27 cellular contexts compared by ENCODE assay signal in the genomic region with DNA sequence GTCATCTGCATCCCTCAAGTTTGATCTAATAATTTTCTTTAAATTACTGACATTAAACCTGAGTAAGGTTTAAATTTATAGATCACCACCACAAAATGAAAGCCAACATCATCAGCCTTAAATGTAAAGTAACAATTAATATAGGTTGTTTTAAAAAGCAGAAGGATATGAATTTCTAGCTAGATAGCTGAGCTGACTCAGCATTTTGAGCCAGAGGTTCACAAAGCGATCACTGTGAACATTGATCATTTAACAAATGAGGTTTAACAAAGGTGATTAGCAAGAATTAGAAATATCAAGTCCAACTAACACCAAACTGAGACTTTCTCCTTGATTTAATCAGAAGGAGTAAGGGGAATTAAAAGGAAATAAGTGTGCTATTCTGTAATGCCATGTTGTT. TPM values are rescaled to one million over a fixed set of nuclear protein-coding genes. Genes with fewer than 3 reads are reported as not detected.
DNase-seq lines count a peak whose midpoint lies in the region; ATAC-seq, FAIRE-seq and TF ChIP-seq lines count a peak whose summit lies in the region.
"Had no signal": no experiment of that assay in that cellular context is flagged by ENCODE, and none has a peak within 500 bp of the region (broad histone marks: within the 10 kb centered on the region; RNA-seq: fewer than 3 reads in every experiment).

No MANE protein-coding gene starts in this region.

- no peak overlapping the region for H2AFZ ChIP-seq in HepG2 (ENCODE audit: low read length)
- no peak overlapping the region for H2AFZ ChIP-seq in IMR-90 (replicated peaks; ENCODE audit: low read length, poor library complexity)
- no peak overlapping the region for H2AFZ ChIP-seq in H1 (ENCODE audit: low read length)

- no peak overlapping the region for H4K8ac ChIP-seq in IMR-90 (ENCODE audit: low read depth in 2 of 2, low read length in 2 of 2)
- H4K8ac ChIP-seq in H1 (ENCODE audit: extremely low read depth, insufficient read depth, low read length), result no peak overlapping the region

- H3K4me3 ChIP-seq in HepG2 (replicated peaks in 1 of 3; ENCODE audit: insufficient read depth in 1 of 3, low read depth in 2 of 3, low read length in 3 of 3), result no peak overlapping the region
- H3K4me3 ChIP-seq in right lobe of liver, result no peak overlapping the region
- H3K4me3 ChIP-seq in IMR-90 (ENCODE audit: insufficient read depth, low read depth, low read length), result no peak overlapping the region
- H3K4me3 ChIP-seq in H1 (ENCODE audit: extremely low read depth in 1 of 4, insufficient read depth in 2 of 4, low read depth in 3 of 4, low read length in 4 of 4), result no peak overlapping the region
- H3K4me3 ChIP-seq: BLaER1, GM12878 had no signal

- H3K23me2 ChIP-seq in H1 (ENCODE audit: low read depth, low read length), result peaks cover 3% of the 10 kb centered on the region; the same call in 1 of the 2 replicates

- TF ChIP-seq POLR2A in HepG2 (IDR thresholded peaks at IDR 0.05; ENCODE audit: insufficient read depth in 1 of 2, low read depth in 2 of 2, low read length in 2 of 2) (no peak), right lobe of liver (IDR thresholded peaks at IDR 0.05) (no peak), IMR-90 (IDR thresholded peaks at IDR 0.05; ENCODE audit: low read depth, low read length) (no peak), H1 (IDR thresholded peaks at IDR 0.05; ENCODE audit: control extremely low read depth in 1 of 2, low read depth in 2 of 2, low read length in 2 of 2) (no peak)

- no peak for TF ChIP-seq CTCF in HepG2 (CRISPR knock-in tag; IDR thresholded peaks at IDR 0.05)
- no peak for TF ChIP-seq CTCF in right lobe of liver (IDR thresholded peaks at IDR 0.05)
- no peak for TF ChIP-seq CTCF in IMR-90 (conservative IDR thresholded peaks at IDR 0.05; ENCODE audit: low read depth, low read length)
- TF ChIP-seq CTCF in H1 (IDR thresholded peaks at IDR 0.05; ENCODE audit: control extremely low read depth in 1 of 3, insufficient read depth in 1 of 3, low read depth in 1 of 3, low read length in 3 of 3), result no peak

- in situ Hi-C loops in HepG2 (cut with HindIII; ENCODE audit: extremely low pct_ligation_motif_present, low pct_unique_long_range_greater_than_20kb) (no loop called here), IMR-90 (cut with MboI; ENCODE audit: low sequenced_read_pairs) (no loop called here)

- no peak for FAIRE-seq in HepG2 (lab: Jason Lieb, UNC)
- FAIRE-seq in H1 (lab: Jason Lieb, UNC), result no peak
- FAIRE-seq: D721Med, GM12878, GM12892, GM18507, GM19239 had no signal

- H2AK5ac ChIP-seq in IMR-90 (ENCODE audit: low read depth, low read length), result no peak overlapping the region
- H2AK5ac ChIP-seq in H1 (ENCODE audit: low read depth, low read length), result no peak overlapping the region

- no peak overlapping the region for H4K91ac ChIP-seq in IMR-90 (ENCODE audit: insufficient read depth, low read depth, low read length)
- no peak overlapping the region for H4K91ac ChIP-seq in H1 (replicated peaks; ENCODE audit: insufficient read length, low read length)

- no peaks in the 10 kb centered on the region for H3K9me1 ChIP-seq in IMR-90 (ENCODE audit: insufficient read depth, low read length)

- WGBS in HepG2 (ENCODE audit: low lambda C conversion rate), result 0% methylated on average over 1 of the region's 1 CpG
- 30% methylated on average over 1 of the region's 1 CpG for WGBS in right lobe of liver (ENCODE audit: insufficient coverage, low coverage, low lambda C conversion rate, missing lambda C conversion rate)
- WGBS in IMR-90 (ENCODE audit: extremely low coverage in 2 of 2, insufficient read length in 1 of 2), 2 experiments, result no CpG with 5 or more reads among the region's 1 CpG
- 91% methylated on average over 1 of the region's 1 CpG; no CpG with 5 or more reads in 1 of the 2 experiments for WGBS in H1 (ENCODE audit: extremely low coverage in 1 of 2, insufficient coverage in 1 of 2, insufficient read length in 1 of 2, insufficient replicate concordance in 2 of 2, low coverage in 1 of 2, low lambda C conversion rate in 2 of 2, missing lambda C conversion rate in 1 of 2), 2 experiments

- H4K5ac ChIP-seq in IMR-90 (ENCODE audit: low read depth, low read length) (no peak overlapping the region), H1 (ENCODE audit: insufficient read length, low read depth, low read length) (no peak overlapping the region)

- no peak overlapping the region for H3K9ac ChIP-seq in HepG2 (ENCODE audit: insufficient read depth, low read depth, low read length)
- no peak overlapping the region for H3K9ac ChIP-seq in IMR-90 (ENCODE audit: low read depth, low read length)
- no peak overlapping the region for H3K9ac ChIP-seq in H1 (replicated peaks in 1 of 4; ENCODE audit: extremely low read depth in 1 of 4, low read depth in 3 of 4, low read length in 3 of 4)
- H3K9ac ChIP-seq: BLaER1 had no signal

- H3K79me2 ChIP-seq in HepG2 (ENCODE audit: insufficient read depth, low read length) (no peaks in the 10 kb centered on the region), H1 (ENCODE audit: control insufficient read depth in 1 of 2, insufficient read depth in 2 of 2, low read length in 2 of 2) (no peaks in the 10 kb centered on the region)

- H3K56ac ChIP-seq in IMR-90 (ENCODE audit: extremely low read depth, insufficient read depth, low read length) (no peak overlapping the region), H1 (replicated peaks; ENCODE audit: insufficient read length, low read depth, low read length) (no peak overlapping the region)

- dilution Hi-C loops in IMR-90 (cut with HindIII; ENCODE audit: low sequenced_read_pairs, unreplicated experiment), result no loop called here

- no peaks in the 10 kb centered on the region for H3K4me1 ChIP-seq in HepG2 (ENCODE audit: insufficient read depth, low read length)
- H3K4me1 ChIP-seq in right lobe of liver, result no peaks in the 10 kb centered on the region
- H3K4me1 ChIP-seq in IMR-90 (ENCODE audit: control insufficient read depth, insufficient read depth, low read length), result no peaks in the 10 kb centered on the region
- H3K4me1 ChIP-seq in H1 (replicated peaks in 1 of 4; ENCODE audit: control insufficient read depth in 3 of 4, insufficient read depth in 4 of 4, low read length in 3 of 4), result no peaks in the 10 kb centered on the region
- H3K4me1 ChIP-seq: Caco-2 had no signal

- POLR2A ChIA-PET in HepG2 (lab: Yijun Ruan, JAX), result no interaction called here
- POLR2A ChIA-PET in IMR-90 (lab: Charles Lee; ENCODE audit: unreplicated experiment), result no interaction called here
- POLR2A ChIA-PET in H1 (lab: Charles Lee; ENCODE audit: partially characterized antibody), result interaction anchor here (0.9 kb wide), 1 partner anchor 10 kb away, joined by 3 read pairs; no protein-coding TSS in a partner anchor

- ATAC-seq in HepG2 (no peak), right lobe of liver (no peak), IMR-90 (ENCODE audit: low read depth) (no peak), GM18519 (IDR thresholded peaks at IDR 0.05; ENCODE audit: low FRiP score, unreplicated experiment) (no peak)
- ATAC-seq: GM12878 had no signal

- H2AK9ac ChIP-seq in IMR-90 (replicated peaks; ENCODE audit: low read depth, low read length, poor library complexity), result no peak overlapping the region

- H3K27me3 ChIP-seq in HepG2 (ENCODE audit: control insufficient read depth in 1 of 2, insufficient read depth in 2 of 2, low read length in 2 of 2) (peaks cover 3 to 50% of the 10 kb centered on the region in 2 experiments; a peak in 4 of 5 replicates), right lobe of liver (no peaks in the 10 kb centered on the region), IMR-90 (ENCODE audit: control insufficient read depth, insufficient read depth, low read length) (no peaks in the 10 kb centered on the region), H1 (replicated peaks in 1 of 4; ENCODE audit: control insufficient read depth in 3 of 4, extremely low read depth in 1 of 4, insufficient read depth in 3 of 4, low read length in 3 of 4) (peaks cover 0 to 4% (median 0%) of the 10 kb centered on the region in 4 experiments; a peak in 1 of 7 replicates)
- H3K27me3 ChIP-seq: BE2C, BLaER1 had no signal

- no peak overlapping the region for H2BK5ac ChIP-seq in IMR-90 (ENCODE audit: low read depth, low read length, poor library complexity, severe bottlenecking)
- H2BK5ac ChIP-seq in H1 (ENCODE audit: low read depth, low read length), result no peak overlapping the region

- H3K4me2 ChIP-seq in HepG2 (ENCODE audit: low read depth, low read length) (no peak overlapping the region), IMR-90 (ENCODE audit: low read depth, low read length) (no peak overlapping the region), H1 (ENCODE audit: insufficient read depth in 1 of 2, low read depth in 2 of 2, low read length in 2 of 2) (no peak overlapping the region)
- H3K4me2 ChIP-seq: BLaER1 had no signal

- H3K9me3 ChIP-seq in HepG2 (ENCODE audit: low read length) (no peaks in the 10 kb centered on the region), right lobe of liver (no peaks in the 10 kb centered on the region), IMR-90 (ENCODE audit: control insufficient read depth, insufficient read depth, low read length) (peaks cover 44% of the 10 kb centered on the region), H1 (ENCODE audit: insufficient read depth in 2 of 2, low read depth in 1 of 2, low read length in 1 of 2) (no peaks in the 10 kb centered on the region; a peak in 1 of 4 replicates)
- H3K9me3 ChIP-seq: BE2C, Caco-2 had no signal

- no peak overlapping the region for H2BK12ac ChIP-seq in H1 (ENCODE audit: low read depth, low read length)

- no peak for DNase-seq in HepG2 (ENCODE audit: low spot score)
- no peak for DNase-seq in right lobe of liver
- DNase-seq in IMR-90, result no peak
- DNase-seq in H1 (ENCODE audit: low read depth in 1 of 2, low spot score in 2 of 2), result no peak
- DNase-seq in OCI-M1 (lab: John Stamatoyannopoulos, UW), result no peak
- DNase-seq in ureter (ENCODE audit: low spot score), result no peak
- DNase-seq: ACHN; BE2C; C1 segment of cervical spinal cord; Caco-2; Calu3; CD4-positive, alpha-beta memory T cell; CD4-positive, CD25-positive, alpha-beta regulatory T cell; CD8-positive, alpha-beta memory T cell; DMS79 treated with DMSO at 0.1 percent for 48 hours; GDM1 had no signal

- H3K79me1 ChIP-seq in IMR-90 (ENCODE audit: low read depth in 1 of 2, low read length in 2 of 2), result no peaks in the 10 kb centered on the region
- no peaks in the 10 kb centered on the region for H3K79me1 ChIP-seq in H1 (ENCODE audit: low read depth, low read length)

- no peaks in the 10 kb centered on the region for H3K36me3 ChIP-seq in HepG2 (replicated peaks in 1 of 2; ENCODE audit: control insufficient read depth in 1 of 2, insufficient read depth in 2 of 2, low read length in 2 of 2)
- H3K36me3 ChIP-seq in right lobe of liver, result no peaks in the 10 kb centered on the region
- no peaks in the 10 kb centered on the region for H3K36me3 ChIP-seq in IMR-90 (ENCODE audit: control insufficient read depth, insufficient read depth, low read length)
- no peaks in the 10 kb centered on the region for H3K36me3 ChIP-seq in H1 (ENCODE audit: control insufficient read depth in 2 of 4, insufficient read depth in 4 of 4, low read length in 3 of 4)
- H3K36me3 ChIP-seq: BLaER1 had no signal

- intact Hi-C loops in HepG2 (cut with micrococcal nuclease; ENCODE audit: unreplicated experiment) (no loop called here), right lobe of liver (cut with DNase I) (no loop called here), IMR-90 (cut with micrococcal nuclease) (no loop called here)

- H3K14ac ChIP-seq in IMR-90 (replicated peaks; ENCODE audit: low read depth, low read length) (no peak overlapping the region), H1 (ENCODE audit: insufficient read length) (no peak overlapping the region)

- TF ChIP-seq EP300 in HepG2 (IDR thresholded peaks at IDR 0.05; ENCODE audit: low read depth in 2 of 2, low read length in 2 of 2) (no peak), HepG2 (CRISPR knock-in tag; IDR thresholded peaks at IDR 0.05; ENCODE audit: borderline replicate concordance) (no peak), H1 (IDR thresholded peaks at IDR 0.05; ENCODE audit: borderline replicate concordance in 1 of 2, low read depth in 2 of 2, low read length in 2 of 2) (no peak)

- no peak overlapping the region for H2BK20ac ChIP-seq in IMR-90 (ENCODE audit: low read depth, low read length)
- H2BK20ac ChIP-seq in H1 (ENCODE audit: low read length), result no peak overlapping the region

- BruUV-seq in HepG2 (replicated peaks; lab: Mats Ljungman, UMichigan) (no TSS peak), IMR-90 (replicated peaks; lab: Mats Ljungman, UMichigan) (no TSS peak)

- H4K20me1 ChIP-seq in HepG2 (ENCODE audit: insufficient read depth, low read length), result no peaks in the 10 kb centered on the region
- H4K20me1 ChIP-seq in IMR-90 (ENCODE audit: insufficient read depth, low read length), result no peaks in the 10 kb centered on the region
- H4K20me1 ChIP-seq in H1 (replicated peaks in 1 of 2; ENCODE audit: control insufficient read depth in 1 of 2, insufficient read depth in 2 of 2, low read length in 2 of 2), result no peaks in the 10 kb centered on the region
- H4K20me1 ChIP-seq: BLaER1 had no signal

- TF ChIP-seq RAD21 in HepG2 (CRISPR knock-in tag; IDR thresholded peaks at IDR 0.05), result no peak
- no peak for TF ChIP-seq RAD21 in IMR-90 (IDR thresholded peaks at IDR 0.05; ENCODE audit: low read length)
- no peak for TF ChIP-seq RAD21 in H1 (IDR thresholded peaks at IDR 0.05 in 1 of 2, conservative IDR thresholded peaks at IDR 0.05 in 1 of 2; ENCODE audit: low read depth in 2 of 2, low read length in 2 of 2)

- H3K23ac ChIP-seq in IMR-90 (ENCODE audit: low read depth, low read length) (no peak overlapping the region), H1 (ENCODE audit: insufficient read length) (no peak overlapping the region)

- CTCF ChIA-PET in HepG2 (lab: Yijun Ruan, JAX; ENCODE audit: low intra/inter-chr PET ratio, low total read pairs), result no interaction called here
- CTCF ChIA-PET in IMR-90 (lab: Yijun Ruan, JAX), result no interaction called here
- CTCF ChIA-PET in H1 (lab: Charles Lee; ENCODE audit: partially characterized antibody), result no interaction called here

- H3K27ac ChIP-seq in HepG2 (ENCODE audit: extremely low read length, insufficient read depth, low read length) (no peak overlapping the region), right lobe of liver (no peak overlapping the region), IMR-90 (ENCODE audit: insufficient read depth, low read length) (no peak overlapping the region), H1 (ENCODE audit: low read depth, low read length) (no peak overlapping the region)
- H3K27ac ChIP-seq: 22Rv1, BLaER1 had no signal

- H2BK120ac ChIP-seq in IMR-90 (ENCODE audit: low read depth, low read length) (no peak overlapping the region), H1 (replicated peaks; ENCODE audit: low read depth, low read length) (no peak overlapping the region)

- H2BK15ac ChIP-seq in IMR-90 (ENCODE audit: low read depth, low read length) (no peak overlapping the region), H1 (ENCODE audit: low read length) (no peak overlapping the region)

- no peak overlapping the region for H3K4ac ChIP-seq in IMR-90 (ENCODE audit: low read depth, low read length)
- H3K4ac ChIP-seq in H1 (replicated peaks; ENCODE audit: insufficient read length, low read depth, low read length), result no peak overlapping the region

- H3K18ac ChIP-seq in IMR-90 (ENCODE audit: low read depth, low read length) (no peak overlapping the region), H1 (ENCODE audit: extremely low read depth, low read length) (no peak overlapping the region)

RNA-seq across cellular contexts. Expression of a gene that starts 19.7 kb away (rescaled TPM):
- total RNA-seq in HepG2 (2016; rRNA removed; fragmentation: Illumina TruSeq; extraction: Trizol) (not detected in 2 replicates), right lobe of liver (under 1 TPM in 2 of 6 experiments, not detected in 4; 0.04 to 0.19 TPM), IMR-90 (2012; rRNA removed) (not detected in 2 replicates), ureter (0.57 TPM)
- not detected in 2 replicates for total RNA-seq in HepG2 (2016; cell fraction: cytosol; rRNA removed; fragmentation: Illumina TruSeq; extraction: Trizol; ENCODE audit: low read depth)
- not detected in 2 replicates for total RNA-seq in HepG2 (2016; cell fraction: insoluble cytoplasmic fraction; rRNA removed; fragmentation: Illumina TruSeq; extraction: Trizol)
- total RNA-seq in HepG2 (2016; cell fraction: membrane; rRNA removed; fragmentation: Illumina TruSeq; extraction: Trizol), result not detected in 2 replicates
- total RNA-seq in HepG2 (2016; cell fraction: nucleus; rRNA removed; fragmentation: Illumina TruSeq; extraction: Trizol), result not detected in 2 replicates
- polyA plus RNA-seq in HepG2 (2011; rRNA removed) (0.03 TPM in 1 of 2 replicates, not detected in the other), IMR-90 (2012; rRNA removed) (not detected in 2 replicates), H1 (2011; rRNA removed) (0.18 and 0.52 TPM in 2 replicates)
- 0.03 TPM in 1 of 2 replicates, not detected in the other for polyA plus RNA-seq in HepG2 (2011; cell fraction: cytosol; rRNA removed)
- 0.06 and 0.09 TPM in 2 replicates for polyA plus RNA-seq in HepG2 (2011; cell fraction: nucleus; rRNA removed)
- polyA plus RNA-seq in HepG2 (2012), result not detected in 2 replicates
- polyA plus RNA-seq in HepG2 (2016; cell fraction: cytosol; fragmentation: Illumina TruSeq; extraction: Trizol; ENCODE audit: low read depth), result not detected in 2 replicates
- not detected in 2 replicates for polyA plus RNA-seq in HepG2 (2016; cell fraction: insoluble cytoplasmic fraction; fragmentation: Illumina TruSeq; extraction: Trizol; ENCODE audit: low read depth)
- polyA plus RNA-seq in HepG2 (2016; cell fraction: membrane; fragmentation: Illumina TruSeq; extraction: Trizol; ENCODE audit: low read depth), result not detected in 2 replicates
- not detected in 2 replicates for polyA plus RNA-seq in HepG2 (2016; cell fraction: nucleus; fragmentation: Illumina TruSeq; extraction: Trizol; ENCODE audit: insufficient read depth, low read depth)
- polyA minus RNA-seq in HepG2 (2011; rRNA and poly(A)+ RNA removed; ENCODE audit: low replicate concordance), result 0.08 TPM in 1 of 2 replicates, not detected in the other
- not detected in 2 replicates for polyA minus RNA-seq in HepG2 (2011; cell fraction: cytosol; rRNA and poly(A)+ RNA removed)
- polyA minus RNA-seq in HepG2 (2011; cell fraction: nucleus; rRNA and poly(A)+ RNA removed), result not detected in 2 replicates
- polyA plus RNA-seq in IMR-90 (2012; cell fraction: cytosol; rRNA removed), result 0.04 TPM in 1 of 2 replicates, not detected in the other
- 0.03 TPM in 1 of 2 replicates, not detected in the other for polyA plus RNA-seq in IMR-90 (2012; cell fraction: nucleus; rRNA removed; ENCODE audit: low replicate concordance)
- total RNA-seq in H1 (2021; fragmentation: NEBNext Ultra II Directional; extraction: Animal tissue kit (Norgen Biotek cat#: 25700)), result 0.31 and 0.65 TPM in 2 replicates
- 0.43 TPM for polyA plus RNA-seq in H1 (2011; cell fraction: cytosol; rRNA removed)
- polyA plus RNA-seq in H1 (2011; cell fraction: nucleus; rRNA removed), result 0.73 TPM
- polyA plus RNA-seq in H1 (2012, experiment 1 of 2), result 0.08 to 0.66 TPM (median 0.31 TPM) in 4 replicates
- polyA plus RNA-seq in H1 (2012, experiment 2 of 2), result not detected
- polyA plus RNA-seq in H1 (2013, experiment 1 of 2), result 0.59 TPM
- polyA plus RNA-seq in H1 (2013, experiment 2 of 2), result 0.48 TPM
- 0.17 and 0.60 TPM in 2 replicates for polyA minus RNA-seq in H1 (2011; rRNA and poly(A)+ RNA removed)
- polyA minus RNA-seq in H1 (2011; cell fraction: cytosol; rRNA and poly(A)+ RNA removed), result not detected
- 0.90 TPM for polyA minus RNA-seq in H1 (2011; cell fraction: nucleus; rRNA and poly(A)+ RNA removed)
- total RNA-seq: A172; Caco-2; CD4-positive, CD25-positive, alpha-beta regulatory T cell; CD8-positive, alpha-beta memory T cell had no signal
- polyA plus RNA-seq: AG04450; CD14-positive monocyte; CD4-positive, alpha-beta memory T cell; CD4-positive, CD25-positive, alpha-beta regulatory T cell; CD8-positive, alpha-beta memory T cell had no signal
